Comparison of ENCODE assay signal across 19 cellular contexts in the genomic region with DNA sequence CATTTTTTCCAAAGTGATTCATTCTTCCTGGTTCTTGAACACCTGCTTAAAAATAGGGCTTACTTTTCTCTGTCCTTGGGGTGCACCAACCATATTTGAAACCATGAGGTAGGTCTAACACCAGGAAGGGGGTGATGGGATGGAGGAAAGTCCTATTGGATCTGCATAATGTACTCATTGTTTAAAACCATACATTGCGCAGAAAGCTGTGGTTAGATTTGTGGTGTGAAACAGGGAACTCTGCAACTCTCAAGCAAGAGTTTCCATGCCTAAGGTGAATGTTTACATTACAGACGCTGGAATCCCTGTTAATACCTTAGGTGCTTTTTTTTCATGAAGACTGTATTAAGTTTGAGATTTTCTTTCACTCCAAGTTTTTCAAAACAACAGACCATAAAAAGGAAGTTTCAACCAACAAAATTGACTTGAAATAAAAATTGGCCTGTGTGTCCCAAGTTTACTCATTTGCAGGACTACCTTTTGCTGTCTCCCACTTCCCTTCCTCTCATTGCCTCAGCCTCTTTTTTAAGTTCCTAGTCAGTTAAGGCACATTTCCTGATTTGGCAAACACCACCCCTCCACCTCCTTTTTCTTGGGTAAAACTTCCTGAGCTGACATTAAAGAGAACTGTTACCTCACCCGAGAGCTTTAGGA. TPM values are rescaled to one million over a fixed set of nuclear protein-coding genes. Genes with fewer than 3 reads are reported as not detected.
A peak's percentile ranks its signal among the peaks of the same experiment; 100 is the strongest.
DNase-seq lines count a peak whose midpoint lies in the region; ATAC-seq, FAIRE-seq and TF ChIP-seq lines count a peak whose summit lies in the region.
"Had no signal": no experiment of that assay in that cellular context is flagged by ENCODE, and none has a peak within 500 bp of the region (broad histone marks: within the 10 kb centered on the region; RNA-seq: fewer than 3 reads in every experiment).

No MANE protein-coding gene starts in this region.

- no peaks in the 10 kb centered on the region for H3K36me3 Mint-ChIP-seq in activated naive CD4-positive, alpha-beta T cell treated with anti-CD3 and anti-CD28 coated beads, Interleukin-2, amount 50 U/mL, for 24 hours

- no peaks in the 10 kb centered on the region for H3K4me1 ChIP-seq in small intestine (ENCODE audit: control insufficient read depth in 2 of 2, insufficient read depth in 1 of 2, low read depth in 1 of 2, low read length in 1 of 2)
- H3K4me1 ChIP-seq: ascending aorta had no signal

- no peak for ATAC-seq in stimulated activated naive CD8-positive, alpha-beta T cell treated with anti-CD3 and anti-CD28 coated beads, Interleukin-15, amount 100 ng/mL, for 72 hours
- ATAC-seq: HCT116 had no signal

- no peak for TF ChIP-seq CTCF in fibroblast of villous mesenchyme (IDR thresholded peaks at IDR 0.05; ENCODE audit: insufficient read depth, low read depth, low read length)

- H3K4me3 Mint-ChIP-seq in activated naive CD4-positive, alpha-beta T cell treated with anti-CD3 and anti-CD28 coated beads, Interleukin-2, amount 50 U/mL, for 24 hours, result no peak overlapping the region
- H3K4me3 Mint-ChIP-seq in stimulated activated naive CD8-positive, alpha-beta T cell treated with anti-CD3 and anti-CD28 coated beads, Interleukin-15, amount 100 ng/mL, for 72 hours, result peak overlapping the region; percentile 53 to 56
- H3K4me3 Mint-ChIP-seq: activated CD4-positive, alpha-beta T cell treated with anti-CD3 and anti-CD28 coated beads, Interleukin-2, amount 10 ng/mL, durations not matched to agents 7 days and 5 days; neural crest cell had no signal

- no peak for FAIRE-seq in small intestine (lab: Jason Lieb, UNC)

- peaks cover 17% of the 10 kb centered on the region for H3K4me1 Mint-ChIP-seq in activated naive CD4-positive, alpha-beta T cell treated with anti-CD3 and anti-CD28 coated beads, Interleukin-2, amount 50 U/mL, for 24 hours
- peaks cover 27% of the 10 kb centered on the region for H3K4me1 Mint-ChIP-seq in stimulated activated naive CD8-positive, alpha-beta T cell treated with anti-CD3 and anti-CD28 coated beads, Interleukin-15, amount 100 ng/mL, for 72 hours

- no peaks in the 10 kb centered on the region for H3K9me3 Mint-ChIP-seq in activated naive CD4-positive, alpha-beta T cell treated with anti-CD3 and anti-CD28 coated beads, Interleukin-2, amount 50 U/mL, for 24 hours
- no peaks in the 10 kb centered on the region for H3K9me3 Mint-ChIP-seq in stimulated activated naive CD8-positive, alpha-beta T cell treated with anti-CD3 and anti-CD28 coated beads, Interleukin-15, amount 100 ng/mL, for 72 hours
- H3K9me3 Mint-ChIP-seq: activated CD4-positive, alpha-beta T cell treated with anti-CD3 and anti-CD28 coated beads, Interleukin-2, amount 10 ng/mL, durations not matched to agents 7 days and 5 days; neural crest cell had no signal

- H3K27me3 ChIP-seq in small intestine (ENCODE audit: control insufficient read depth in 2 of 2, insufficient read depth in 2 of 2, low read length in 2 of 2), result no peaks in the 10 kb centered on the region
- H3K27me3 ChIP-seq: ascending aorta, suprapubic skin had no signal

- no peaks in the 10 kb centered on the region for H3K9me3 ChIP-seq in small intestine (ENCODE audit: control insufficient read depth, low read depth)
- H3K9me3 ChIP-seq: ascending aorta, suprapubic skin had no signal

- H3K4me3 ChIP-seq in fibroblast of villous mesenchyme (ENCODE audit: low read depth, low read length) (no peak overlapping the region), small intestine (ENCODE audit: low read depth in 1 of 2, low read length in 2 of 2) (no peak overlapping the region)
- H3K4me3 ChIP-seq: ascending aorta, PC-9, skin epidermis, suprapubic skin had no signal

- H3K27me3 Mint-ChIP-seq in activated naive CD4-positive, alpha-beta T cell treated with anti-CD3 and anti-CD28 coated beads, Interleukin-2, amount 50 U/mL, for 24 hours, result peaks cover 1% of the 10 kb centered on the region
- peaks cover 36% of the 10 kb centered on the region for H3K27me3 Mint-ChIP-seq in stimulated activated naive CD8-positive, alpha-beta T cell treated with anti-CD3 and anti-CD28 coated beads, Interleukin-15, amount 100 ng/mL, for 72 hours
- H3K27me3 Mint-ChIP-seq: activated CD4-positive, alpha-beta T cell treated with anti-CD3 and anti-CD28 coated beads, Interleukin-2, amount 10 ng/mL, durations not matched to agents 7 days and 5 days had no signal

- no peaks in the 10 kb centered on the region for H3K36me3 ChIP-seq in small intestine (ENCODE audit: control insufficient read depth in 2 of 2, insufficient read depth in 2 of 2, low read length in 2 of 2)
- H3K36me3 ChIP-seq: ascending aorta, suprapubic skin had no signal

- peak overlapping the region; percentile 85 for H3K27ac Mint-ChIP-seq in activated naive CD4-positive, alpha-beta T cell treated with anti-CD3 and anti-CD28 coated beads, Interleukin-2, amount 50 U/mL, for 24 hours
- peak overlapping the region in 1 of 2 donors; percentile 80 for H3K27ac Mint-ChIP-seq in stimulated activated naive CD8-positive, alpha-beta T cell treated with anti-CD3 and anti-CD28 coated beads, Interleukin-15, amount 100 ng/mL, for 72 hours
- H3K27ac Mint-ChIP-seq: activated CD4-positive, alpha-beta T cell treated with anti-CD3 and anti-CD28 coated beads, Interleukin-2, amount 10 ng/mL, durations not matched to agents 7 days and 5 days had no signal

- H3K27ac ChIP-seq in small intestine (ENCODE audit: low read depth in 1 of 2, low read length in 1 of 2), result no peak overlapping the region
- H3K27ac ChIP-seq: ascending aorta, PC-9, suprapubic skin had no signal

- no peak for DNase-seq in activated naive CD4-positive, alpha-beta T cell treated with anti-CD3 and anti-CD28 coated beads, Interleukin-2, amount 50 U/mL, for 16 hours
- DNase-seq in NOMO-1 treated with dmso at 0.1 percent for 144 hours (lab: John Stamatoyannopoulos, UW; ENCODE audit: unreplicated experiment) (peak; percentile 63), fibroblast of villous mesenchyme (ENCODE audit: low read depth) (peak; percentile 26), small intestine (no peak), RKO (ENCODE audit: low spot score) (no peak)
- DNase-seq in stimulated activated naive CD8-positive, alpha-beta T cell treated with anti-CD3 and anti-CD28 coated beads, Interleukin-15, amount 100 ng/mL, for 72 hours, result no peak
- no peak for DNase-seq in activated CD4-positive, alpha-beta T cell treated with anti-CD3 and anti-CD28 coated beads for 1 hour
- DNase-seq: ACHN; activated CD4-positive, alpha-beta T cell treated with anti-CD3 and anti-CD28 coated beads, Interleukin-2, amount 10 ng/mL, durations not matched to agents 7 days and 5 days; Calu3; dermis blood vessel endothelial cell; NCI-H226 had no signal

- 64 to 78% (median 78%) methylated on average over 3 of the region's 3 CpGs for WGBS in small intestine, 3 donors

RNA-seq across cellular contexts. Expression of a gene that starts 48.0 kb away (rescaled TPM):
- 57.3 and 58.7 TPM in 2 replicates for total RNA-seq in fibroblast of villous mesenchyme
- 10 to 100 TPM; 13.0 to 20.8 (median 14.8) TPM for polyA plus RNA-seq in small intestine

Comparison
In these comparisons a context has a peak if more than half of its experiments do, and no peak if none do; other contexts are left out.
1. DNase-seq: peak in NOMO-1 treated with dmso at 0.1 percent for 144 hours (single experiment) and fibroblast of villous mesenchyme (single experiment); none in activated naive CD4-positive, alpha-beta T cell treated with anti-CD3 and anti-CD28 coated beads, Interleukin-2, amount 50 U/mL, for 16 hours (single experiment), stimulated activated naive CD8-positive, alpha-beta T cell treated with anti-CD3 and anti-CD28 coated beads, Interleukin-15, amount 100 ng/mL, for 72 hours (0 of 2), small intestine (single experiment), activated CD4-positive, alpha-beta T cell treated with anti-CD3 and anti-CD28 coated beads for 1 hour (single experiment) and RKO (single experiment).